Comparison of ENCODE assay signal across 2 cellular contexts in the genomic region with DNA sequence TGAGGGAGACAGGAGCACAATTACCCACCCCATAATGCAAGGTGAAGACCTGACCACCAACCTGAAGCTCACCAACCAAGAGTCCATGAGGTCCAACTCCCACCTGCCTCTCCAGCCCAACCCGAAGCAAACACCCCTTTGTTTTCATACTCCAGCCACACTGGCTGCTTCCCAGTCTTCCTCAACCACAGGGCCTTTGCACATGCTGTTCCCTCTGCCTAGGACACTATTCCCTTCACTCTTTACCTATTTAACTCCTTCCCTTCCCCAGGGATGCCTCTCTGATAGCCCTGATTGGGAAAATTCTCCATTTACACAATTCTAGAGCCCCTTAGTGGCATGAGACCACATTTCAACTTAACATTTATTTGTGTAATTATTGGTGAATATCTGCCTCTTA.
TF ChIP-seq lines count a peak whose summit lies in the region.

No MANE protein-coding gene starts in this region.

TF ChIP-seq in WTC11, 78 proteins besides CTCF, POLR2A, EP300 and RAD21:
- TF ChIP-seq, protein P1, sequence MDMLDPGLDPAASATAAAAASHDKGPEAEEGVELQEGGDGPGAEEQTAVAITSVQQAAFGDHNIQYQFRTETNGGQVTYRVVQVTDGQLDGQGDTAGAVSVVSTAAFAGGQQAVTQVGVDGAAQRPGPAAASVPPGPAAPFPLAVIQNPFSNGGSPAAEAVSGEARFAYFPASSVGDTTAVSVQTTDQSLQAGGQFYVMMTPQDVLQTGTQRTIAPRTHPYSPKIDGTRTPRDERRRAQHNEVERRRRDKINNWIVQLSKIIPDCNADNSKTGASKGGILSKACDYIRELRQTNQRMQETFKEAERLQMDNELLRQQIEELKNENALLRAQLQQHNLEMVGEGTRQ (CRISPR knock-in tag; IDR thresholded peaks at IDR 0.05), result no peak
- TF ChIP-seq GTF2I (CRISPR knock-in tag; conservative IDR thresholded peaks at IDR 0.05) (peak; percentile 74; the same call in 1 of the 2 replicates), ATF1 (CRISPR knock-in tag; IDR thresholded peaks at IDR 0.05) (no peak)

TF ChIP-seq in H1, 55 proteins besides CTCF, POLR2A, EP300 and RAD21:
- TF ChIP-seq KDM1A (IDR thresholded peaks at IDR 0.05; ENCODE audit: borderline replicate concordance, low read length), result peak; percentile 87
- no peak for TF ChIP-seq TAF1 (IDR thresholded peaks at IDR 0.05; ENCODE audit: low read depth, low read length)
